14 cellular contexts compared by ENCODE assay signal in genomic region chr15:34621675-34622074, GRCh38. TPM values are rescaled to one million over a fixed set of nuclear protein-coding genes. Genes with fewer than 3 reads are reported as not detected.
A peak's percentile ranks its signal among the peaks of the same experiment; 100 is the strongest.
DNase-seq lines count a peak whose midpoint lies in the region; ATAC-seq, FAIRE-seq and TF ChIP-seq lines count a peak whose summit lies in the region.
"Had no signal": no experiment of that assay in that cellular context is flagged by ENCODE, and none has a peak within 500 bp of the region (broad histone marks: within the 10 kb centered on the region; RNA-seq: fewer than 3 reads in every experiment).

No MANE protein-coding gene starts in this region.

- H3K9ac ChIP-seq in SK-N-SH: no peak overlapping the region

- CTCF ChIA-PET in SK-N-SH (lab: Yijun Ruan, JAX): interaction anchor here (0.6 to 6.5 kb wide), 23 partner anchors 11 to 348 kb away, joined by 3 to 35 read pairs (median 4); partner anchors contain the start of gene AQR
- CTCF ChIA-PET in activated naive CD4-positive, alpha-beta T cell treated with anti-CD3 and anti-CD28 coated beads for 36 hours (lab: Charles Lee): interaction anchor here (0.7 to 2.1 kb wide), 4 partner anchors 11 to 297 kb away, joined by 3 to 15 read pairs (median 6); no protein-coding TSS in a partner anchor

- peak; percentile 18 for FAIRE-seq in GM19239 (lab: Jason Lieb, UNC)
- FAIRE-seq: GM18507 had no signal

- no peak for TF ChIP-seq EP300 in SK-N-SH (IDR thresholded peaks at IDR 0.05; ENCODE audit: borderline replicate concordance in 1 of 2, low read depth in 1 of 2, low read length in 1 of 2)

- no peaks in the 10 kb centered on the region for H3F3A ChIP-seq in SK-N-SH (replicated peaks; ENCODE audit: insufficient read depth)

- H3K9me3 ChIP-seq in SK-N-SH: no peaks in the 10 kb centered on the region
- no peaks in the 10 kb centered on the region for H3K9me3 ChIP-seq in effector memory CD4-positive, alpha-beta T cell (ENCODE audit: control insufficient read depth, low read length)
- H3K9me3 ChIP-seq: neutrophil had no signal

- POLR2A ChIA-PET in SK-N-SH (lab: Yijun Ruan, JAX): no interaction called here

- no peaks in the 10 kb centered on the region for H3K27me3 ChIP-seq in SK-N-SH (ENCODE audit: insufficient read depth)
- peaks cover 13% of the 10 kb centered on the region for H3K27me3 ChIP-seq in effector memory CD4-positive, alpha-beta T cell (replicated peaks; ENCODE audit: control insufficient read depth, insufficient read depth, low read length, poor library complexity, severe bottlenecking)

- H2AFZ ChIP-seq in SK-N-SH (ENCODE audit: low read depth): no peak overlapping the region

- H3K4me2 ChIP-seq in SK-N-SH: no peak overlapping the region

- peaks cover 24% of the 10 kb centered on the region for H3K27me3 Mint-ChIP-seq in activated naive CD4-positive, alpha-beta T cell treated with anti-CD3 and anti-CD28 coated beads for 36 hours (ENCODE audit: low read depth)
- peaks cover 47% of the 10 kb centered on the region for H3K27me3 Mint-ChIP-seq in activated T-cell treated with anti-CD3 and anti-CD28 coated beads, Interleukin-2, amount 50 U/mL, for 4 hours (ENCODE audit: low read depth)

- H3K4me1 Mint-ChIP-seq in activated naive CD4-positive, alpha-beta T cell treated with anti-CD3 and anti-CD28 coated beads for 36 hours (ENCODE audit: low read depth): peaks cover 2% of the 10 kb centered on the region
- H3K4me1 Mint-ChIP-seq in activated T-cell treated with anti-CD3 and anti-CD28 coated beads, Interleukin-2, amount 50 U/mL, for 4 hours (ENCODE audit: low read depth): no peaks in the 10 kb centered on the region

- no peak for DNase-seq in AG09309 (ENCODE audit: low read depth)
- DNase-seq in GM19239 (ENCODE audit: insufficient read length, low spot score): no peak
- DNase-seq in SK-N-SH: peak; percentile 14
- DNase-seq in glomerular visceral epithelial cell (ENCODE audit: extremely low spot score): peak; percentile 3
- no peak for DNase-seq in posterior vena cava (ENCODE audit: low spot score)
- no peak for DNase-seq in activated naive CD4-positive, alpha-beta T cell treated with anti-CD3 and anti-CD28 coated beads for 36 hours
- DNase-seq in activated T-cell treated with anti-CD3 and anti-CD28 coated beads, Interleukin-2, amount 50 U/mL, for 4 hours: no peak
- DNase-seq in effector memory CD4-positive, alpha-beta T cell: no peak
- DNase-seq: stomach had no signal

- ATAC-seq in activated T-cell treated with anti-CD3 and anti-CD28 coated beads, Interleukin-2, amount 50 U/mL, for 4 hours: no peak

- H4K20me1 ChIP-seq in SK-N-SH (ENCODE audit: insufficient read depth): no peaks in the 10 kb centered on the region

- no peak overlapping the region for H3K27ac Mint-ChIP-seq in activated naive CD4-positive, alpha-beta T cell treated with anti-CD3 and anti-CD28 coated beads for 36 hours
- H3K27ac Mint-ChIP-seq: dendritic cell treated with granulocyte-macrophage colony-stimulating factor and Interleukin-4, amounts not matched to agents 40 ng/mL and 50 ng/mL, for 4 days; T-helper 2 cell treated with Interferon-gamma antibody and Interleukin-4, amounts not matched to agents 5 μg/mL and 100 μg/mL, for 36 hours had no signal

- H3K9me3 Mint-ChIP-seq in activated naive CD4-positive, alpha-beta T cell treated with anti-CD3 and anti-CD28 coated beads for 36 hours: peaks cover under 1% of the 10 kb centered on the region
- H3K9me3 Mint-ChIP-seq in activated T-cell treated with anti-CD3 and anti-CD28 coated beads, Interleukin-2, amount 50 U/mL, for 4 hours: peaks cover 2% of the 10 kb centered on the region
- H3K9me3 Mint-ChIP-seq: dendritic cell treated with granulocyte-macrophage colony-stimulating factor and Interleukin-4, amounts not matched to agents 40 ng/mL and 50 ng/mL, for 4 days; T-helper 2 cell treated with Interferon-gamma antibody and Interleukin-4, amounts not matched to agents 5 μg/mL and 100 μg/mL, for 36 hours had no signal

- no peaks in the 10 kb centered on the region for H3K36me3 Mint-ChIP-seq in activated naive CD4-positive, alpha-beta T cell treated with anti-CD3 and anti-CD28 coated beads for 36 hours (ENCODE audit: low read depth)
- no peaks in the 10 kb centered on the region for H3K36me3 Mint-ChIP-seq in activated T-cell treated with anti-CD3 and anti-CD28 coated beads, Interleukin-2, amount 50 U/mL, for 4 hours (ENCODE audit: insufficient read depth)

- WGBS in SK-N-SH (ENCODE audit: low lambda C conversion rate): 7% methylated on average over 5 of the region's 5 CpGs

- no peaks in the 10 kb centered on the region for H3K36me3 ChIP-seq in SK-N-SH (replicated peaks in 1 of 2; ENCODE audit: control insufficient read depth in 1 of 2, insufficient read depth in 2 of 2, low read length in 1 of 2)
- H3K36me3 ChIP-seq in effector memory CD4-positive, alpha-beta T cell (ENCODE audit: control insufficient read depth, insufficient read depth, low read length): no peaks in the 10 kb centered on the region
- H3K36me3 ChIP-seq: neutrophil, stomach had no signal

- no peaks in the 10 kb centered on the region for H3K79me2 ChIP-seq in SK-N-SH (ENCODE audit: insufficient read depth)

- peak; percentile 88 for TF ChIP-seq RAD21 in SK-N-SH (IDR thresholded peaks at IDR 0.05; ENCODE audit: low read length)

- H3K9me2 ChIP-seq in SK-N-SH: no peaks in the 10 kb centered on the region

- TF ChIP-seq CTCF in AG09309 (IDR thresholded peaks at IDR 0.05; ENCODE audit: control insufficient read depth, insufficient read depth, low read depth, low read length, missing control alignments): peak; percentile 40
- peak; percentile 75 for TF ChIP-seq CTCF in SK-N-SH (IDR thresholded peaks at IDR 0.05)

- peaks cover 0 to 3% of the 10 kb centered on the region in 2 experiments; a peak in 3 of 4 replicates for H3K4me1 ChIP-seq in SK-N-SH (ENCODE audit: control insufficient read depth in 1 of 2, insufficient read depth in 2 of 2, low read depth in 1 of 2, low read length in 1 of 2)
- no peaks in the 10 kb centered on the region for H3K4me1 ChIP-seq in effector memory CD4-positive, alpha-beta T cell (ENCODE audit: control insufficient read depth, insufficient read depth, low read length, poor library complexity, severe bottlenecking)

- intact Hi-C loops in posterior vena cava (cut with DNase I): loop anchor here in 1 of 2 donors (5.0 kb wide), 1 partner anchor 296 kb away; no protein-coding TSS in a partner anchor
- intact Hi-C loops in activated naive CD4-positive, alpha-beta T cell treated with anti-CD3 and anti-CD28 coated beads for 36 hours (cut with micrococcal nuclease): loop anchor here (1.0 kb wide), 1 partner anchor 299 kb away; no protein-coding TSS in a partner anchor

- no peak overlapping the region for H3K4me3 Mint-ChIP-seq in activated naive CD4-positive, alpha-beta T cell treated with anti-CD3 and anti-CD28 coated beads for 36 hours
- H3K4me3 Mint-ChIP-seq in activated T-cell treated with anti-CD3 and anti-CD28 coated beads, Interleukin-2, amount 50 U/mL, for 4 hours: no peak overlapping the region
- H3K4me3 Mint-ChIP-seq: dendritic cell treated with granulocyte-macrophage colony-stimulating factor and Interleukin-4, amounts not matched to agents 40 ng/mL and 50 ng/mL, for 4 days; T-helper 2 cell treated with Interferon-gamma antibody and Interleukin-4, amounts not matched to agents 5 μg/mL and 100 μg/mL, for 36 hours had no signal

- H3K4me3 ChIP-seq in AG09309 (ENCODE audit: control insufficient read depth, low read depth, low read length) (no peak overlapping the region), SK-N-SH (ENCODE audit: low read depth in 2 of 2, low read length in 1 of 2) (no peak overlapping the region)
- H3K4me3 ChIP-seq in effector memory CD4-positive, alpha-beta T cell (ENCODE audit: insufficient read depth, low read depth, low read length, poor library complexity, severe bottlenecking): no peak overlapping the region
- H3K4me3 ChIP-seq: stomach had no signal

- no peak overlapping the region for H3K27ac ChIP-seq in SK-N-SH (ENCODE audit: low read depth in 2 of 2, low read length in 1 of 2)
- H3K27ac ChIP-seq in effector memory CD4-positive, alpha-beta T cell (ENCODE audit: insufficient read depth, low read length, poor library complexity, severe bottlenecking): no peak overlapping the region
- H3K27ac ChIP-seq: HL-60, neutrophil, stomach had no signal

TF ChIP-seq in SK-N-SH, 30 proteins besides CTCF, POLR2A, EP300 and RAD21:
- TF ChIP-seq GABPA (IDR thresholded peaks at IDR 0.05; ENCODE audit: low read depth): no peak
- TF ChIP-seq EZH2phosphoT487 (IDR thresholded peaks at IDR 0.05; ENCODE audit: borderline replicate concordance, low read depth): no peak
- TF ChIP-seq ZBTB33 (IDR thresholded peaks at IDR 0.05; ENCODE audit: borderline replicate concordance, low read depth): no peak
- no peak for TF ChIP-seq MXI1 (IDR thresholded peaks at IDR 0.05; ENCODE audit: low read depth, low read length)
- TF ChIP-seq SMC3 (IDR thresholded peaks at IDR 0.05; ENCODE audit: low read depth, low read length): peak; percentile 58; the same call in 1 of the 2 replicates
- TF ChIP-seq MEF2A (IDR thresholded peaks at IDR 0.05; ENCODE audit: borderline replicate concordance, low read depth): no peak

RNA-seq across cellular contexts. Expression of gene GOLGA8B, which starts 38.2 kb away (rescaled TPM):
- polyA plus RNA-seq in SK-N-SH (2012; rRNA removed): 96.6 and 154 TPM in 2 replicates
- polyA plus RNA-seq in SK-N-SH (2012; cell fraction: cytosol; rRNA removed): 11.7 and 13.9 TPM in 2 replicates
- 1,292 and 1,384 TPM in 2 replicates for polyA plus RNA-seq in SK-N-SH (2012; cell fraction: nucleus; rRNA removed)
- 10 to 100 TPM; 41.8 to 52.0 TPM for total RNA-seq in posterior vena cava
- 10 to 100 TPM; 66.5 to 67.2 TPM for total RNA-seq in activated naive CD4-positive, alpha-beta T cell treated with anti-CD3 and anti-CD28 coated beads for 36 hours
- total RNA-seq in activated T-cell treated with anti-CD3 and anti-CD28 coated beads, Interleukin-2, amount 50 U/mL, for 4 hours: 100 to 1,000 TPM in 2 of 3 donors, 10 to 100 TPM in 1; 65.5 to 159 (median 135) TPM

Comparison
In these comparisons a context has a peak if more than half of its experiments do, and no peak if none do; other contexts are left out.
1. DNase-seq: peak in SK-N-SH (single experiment) and glomerular visceral epithelial cell (single experiment); none in AG09309 (single experiment), GM19239 (single experiment), posterior vena cava (single experiment), activated naive CD4-positive, alpha-beta T cell treated with anti-CD3 and anti-CD28 coated beads for 36 hours (single experiment), activated T-cell treated with anti-CD3 and anti-CD28 coated beads, Interleukin-2, amount 50 U/mL, for 4 hours (single experiment) and effector memory CD4-positive, alpha-beta T cell (0 of 3).